9 cellular contexts compared by ENCODE assay signal in the genomic region with DNA sequence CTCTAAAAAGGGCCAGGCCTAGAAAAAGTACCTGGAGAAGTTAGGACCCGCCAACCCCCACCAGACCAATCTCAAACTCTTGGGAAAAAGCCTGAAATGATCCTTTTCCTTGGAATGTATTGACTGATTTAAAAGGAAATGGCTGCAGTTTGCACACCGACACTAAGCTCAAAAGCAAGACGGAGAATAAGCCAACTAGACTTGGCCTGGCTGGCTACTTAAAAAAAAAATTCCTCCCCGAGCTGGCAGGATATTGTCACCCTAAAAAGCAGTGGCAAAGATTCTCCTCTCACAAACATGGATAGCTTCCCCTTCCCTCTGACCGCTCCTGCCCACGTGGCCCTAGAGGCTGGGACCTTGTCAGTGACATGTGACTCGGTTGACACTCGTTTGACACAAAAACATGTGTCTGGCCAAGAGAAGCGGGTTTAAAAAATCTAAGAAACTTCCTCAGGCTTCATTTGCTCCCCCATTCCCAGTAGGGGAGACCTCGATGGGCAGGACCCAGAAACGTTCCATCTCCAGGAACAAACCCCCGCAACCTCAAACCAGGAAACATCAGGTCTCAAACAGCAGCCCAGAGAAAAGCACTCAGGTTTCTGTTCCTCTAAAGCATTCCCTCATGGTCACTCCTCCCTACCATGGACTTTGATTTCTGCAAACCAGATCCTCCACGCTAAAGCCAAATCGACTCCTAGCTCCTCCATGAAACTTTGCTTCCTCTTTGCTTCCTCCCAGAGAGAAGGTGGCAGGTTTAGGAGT. TPM values are rescaled to one million over a fixed set of nuclear protein-coding genes. Genes with fewer than 3 reads are reported as not detected.
DNase-seq lines count a peak whose midpoint lies in the region; ATAC-seq and TF ChIP-seq lines count a peak whose summit lies in the region.
"Had no signal": no experiment of that assay in that cellular context is flagged by ENCODE, and none has a peak within 500 bp of the region (broad histone marks: within the 10 kb centered on the region; RNA-seq: fewer than 3 reads in every experiment).

No MANE protein-coding gene starts in this region.

- 12 to 15% (median 13%) methylated on average over 14 of the region's 14 CpGs for WGBS in psoas muscle, 3 donors

- no peaks in the 10 kb centered on the region for H3K27me3 Mint-ChIP-seq in T-helper 2 cell treated with Interferon-gamma antibody and Interleukin-4, amounts not matched to agents 5 μg/mL and 100 μg/mL, for 36 hours (ENCODE audit: low read depth)
- H3K27me3 Mint-ChIP-seq in activated T-cell treated with anti-CD3 and anti-CD28 coated beads, Interleukin-2, amount 50 U/mL, for 72 hours (ENCODE audit: low read depth): no peaks in the 10 kb centered on the region

- H3K4me1 Mint-ChIP-seq in T-helper 2 cell treated with Interferon-gamma antibody and Interleukin-4, amounts not matched to agents 5 μg/mL and 100 μg/mL, for 36 hours (ENCODE audit: low read depth): peaks cover 35% of the 10 kb centered on the region
- peaks cover 48% of the 10 kb centered on the region for H3K4me1 Mint-ChIP-seq in activated T-cell treated with anti-CD3 and anti-CD28 coated beads, Interleukin-2, amount 50 U/mL, for 72 hours (ENCODE audit: low read depth)

- peak overlapping the region; percentile 81 for H3K4me3 ChIP-seq in left ventricle myocardium inferior
- peak overlapping the region; percentile 82 for H3K4me3 ChIP-seq in psoas muscle

- H3K9me3 ChIP-seq in left ventricle myocardium inferior (replicated peaks) (no peaks in the 10 kb centered on the region), psoas muscle (no peaks in the 10 kb centered on the region)

- peak overlapping the region; percentile 77 for H3K4me3 Mint-ChIP-seq in T-helper 2 cell treated with Interferon-gamma antibody and Interleukin-4, amounts not matched to agents 5 μg/mL and 100 μg/mL, for 36 hours
- peak overlapping the region; percentile 81 to 87 for H3K4me3 Mint-ChIP-seq in activated T-cell treated with anti-CD3 and anti-CD28 coated beads, Interleukin-2, amount 50 U/mL, for 72 hours

- no peak for ATAC-seq in activated T-cell treated with anti-CD3 and anti-CD28 coated beads, Interleukin-2, amount 50 U/mL, for 72 hours (replicated peaks in 1 of 2)
- ATAC-seq in psoas muscle (peak in 3 of 4 donors; percentile 17 to 26 (median 26)), GM18867 (IDR thresholded peaks at IDR 0.05; ENCODE audit: unreplicated experiment) (no peak), HG03378 (IDR thresholded peaks at IDR 0.05; ENCODE audit: unreplicated experiment) (no peak)

- TF ChIP-seq CTCF in left ventricle myocardium inferior (IDR thresholded peaks at IDR 0.05; ENCODE audit: borderline replicate concordance) (no peak), psoas muscle (IDR thresholded peaks at IDR 0.05) (no peak)

- no peaks in the 10 kb centered on the region for H3K9me3 Mint-ChIP-seq in T-helper 2 cell treated with Interferon-gamma antibody and Interleukin-4, amounts not matched to agents 5 μg/mL and 100 μg/mL, for 36 hours
- no peaks in the 10 kb centered on the region for H3K9me3 Mint-ChIP-seq in activated T-cell treated with anti-CD3 and anti-CD28 coated beads, Interleukin-2, amount 50 U/mL, for 72 hours

- no peak for DNase-seq in T-helper 2 cell treated with Interferon-gamma antibody and Interleukin-4, amounts not matched to agents 5 μg/mL and 100 μg/mL, for 36 hours (ENCODE audit: low spot score)
- no peak for DNase-seq in T-helper 2 cell
- DNase-seq in activated T-cell treated with anti-CD3 and anti-CD28 coated beads, Interleukin-2, amount 50 U/mL, for 72 hours: no peak
- DNase-seq in left ventricle myocardium inferior: peak; percentile 63
- DNase-seq in psoas muscle: peak; percentile 58 to 74
- no peak for DNase-seq in GOT3 (lab: John Stamatoyannopoulos, UW)

- intact Hi-C loops in left ventricle myocardium inferior (cut with micrococcal nuclease): no loop called here
- intact Hi-C loops in psoas muscle (cut with DNase I): loop anchor here in 1 of 2 donors (5.0 kb wide), 1 partner anchor 68 kb away; the partner anchor contains the start of gene MISP3

- H3K27ac ChIP-seq in left ventricle myocardium inferior (replicated peaks): peak overlapping the region; percentile 99
- peak overlapping the region; percentile 98 for H3K27ac ChIP-seq in psoas muscle

- H3K27me3 ChIP-seq in left ventricle myocardium inferior (ENCODE audit: low read depth): no peaks in the 10 kb centered on the region
- H3K27me3 ChIP-seq in psoas muscle (ENCODE audit: insufficient read depth in 3 of 3, low read length in 2 of 3): no peaks in the 10 kb centered on the region

- peak overlapping the region; percentile 92 for H3K27ac Mint-ChIP-seq in T-helper 2 cell treated with Interferon-gamma antibody and Interleukin-4, amounts not matched to agents 5 μg/mL and 100 μg/mL, for 36 hours
- peak overlapping the region; percentile 83 for H3K27ac Mint-ChIP-seq in activated T-cell treated with anti-CD3 and anti-CD28 coated beads, Interleukin-2, amount 50 U/mL, for 72 hours

- peaks cover 7% of the 10 kb centered on the region for H3K36me3 Mint-ChIP-seq in T-helper 2 cell treated with Interferon-gamma antibody and Interleukin-4, amounts not matched to agents 5 μg/mL and 100 μg/mL, for 36 hours (ENCODE audit: low read depth)
- peaks cover 4 to 5% of the 10 kb centered on the region in 2 donors for H3K36me3 Mint-ChIP-seq in activated T-cell treated with anti-CD3 and anti-CD28 coated beads, Interleukin-2, amount 50 U/mL, for 72 hours (ENCODE audit: insufficient read depth in 2 of 2)

- H3K36me3 ChIP-seq in left ventricle myocardium inferior: no peaks in the 10 kb centered on the region
- H3K36me3 ChIP-seq in psoas muscle (ENCODE audit: insufficient read depth in 1 of 2, low read depth in 1 of 2): no peaks in the 10 kb centered on the region

- H3K4me1 ChIP-seq in left ventricle myocardium inferior (peaks cover 60% of the 10 kb centered on the region), psoas muscle (peaks cover 45% of the 10 kb centered on the region)

RNA-seq across cellular contexts. Expression of gene RFX1, which starts 1.3 kb away (rescaled TPM):
- 10 to 100 TPM; 11.4 to 11.9 TPM for total RNA-seq in activated T-cell treated with anti-CD3 and anti-CD28 coated beads, Interleukin-2, amount 50 U/mL, for 72 hours
- total RNA-seq in left ventricle myocardium inferior: 15.2 TPM
- total RNA-seq in psoas muscle: 10 to 100 TPM in 1 of 4 donors, 1 to 10 TPM in 3; 5.9 to 10.1 (median 7.8) TPM
- 1 to 10 TPM; 2.9 to 6.4 (median 5.1) TPM for polyA plus RNA-seq in psoas muscle

RNA-seq across cellular contexts. Expression of gene RLN3, which starts 23.1 kb away (rescaled TPM):
- not detected for total RNA-seq in activated T-cell treated with anti-CD3 and anti-CD28 coated beads, Interleukin-2, amount 50 U/mL, for 72 hours
- total RNA-seq in left ventricle myocardium inferior (not detected), psoas muscle (not detected)
- not detected for polyA plus RNA-seq in psoas muscle
- polyA plus RNA-seq: BJ had no signal

RNA-seq across cellular contexts. Expression of gene IL27RA, which starts 26.8 kb away (rescaled TPM):
- total RNA-seq in activated T-cell treated with anti-CD3 and anti-CD28 coated beads, Interleukin-2, amount 50 U/mL, for 72 hours: 10 to 100 TPM; 67.0 to 75.2 TPM
- total RNA-seq in left ventricle myocardium inferior: 4.0 TPM
- 1 to 10 TPM; 2.3 to 3.7 (median 2.9) TPM for total RNA-seq in psoas muscle
- 1 to 10 TPM; 1.5 to 3.2 (median 2.5) TPM for polyA plus RNA-seq in psoas muscle

RNA-seq across cellular contexts. Expression of gene DCAF15, which starts 52.5 kb away (rescaled TPM):
- total RNA-seq in activated T-cell treated with anti-CD3 and anti-CD28 coated beads, Interleukin-2, amount 50 U/mL, for 72 hours: 10 to 100 TPM; 62.9 to 79.8 TPM
- total RNA-seq in left ventricle myocardium inferior (17.0 TPM), psoas muscle (10 to 100 TPM in 3 of 4 donors, 1 to 10 TPM in 1; 9.2 to 25.3 (median 16.0) TPM)
- polyA plus RNA-seq in psoas muscle: 10 to 100 TPM; 13.8 to 24.5 (median 16.6) TPM

RNA-seq across cellular contexts. Expression of gene PALM3, which starts 57.1 kb away (rescaled TPM):
- total RNA-seq in activated T-cell treated with anti-CD3 and anti-CD28 coated beads, Interleukin-2, amount 50 U/mL, for 72 hours: under 1 TPM in 1 of 2 donors, not detected in 1; 0.10 TPM
- total RNA-seq in left ventricle myocardium inferior: 0.38 TPM
- not detected for total RNA-seq in psoas muscle
- under 1 TPM in 2 of 3 donors, not detected in 1; 0.04 to 0.05 TPM for polyA plus RNA-seq in psoas muscle

Comparison
In these comparisons a context has a peak if more than half of its experiments do, and no peak if none do; other contexts are left out.
1. DNase-seq: peak in left ventricle myocardium inferior (single experiment) and psoas muscle (2 of 2); none in T-helper 2 cell treated with Interferon-gamma antibody and Interleukin-4, amounts not matched to agents 5 μg/mL and 100 μg/mL, for 36 hours (single experiment), T-helper 2 cell (0 of 5), activated T-cell treated with anti-CD3 and anti-CD28 coated beads, Interleukin-2, amount 50 U/mL, for 72 hours (0 of 2) and GOT3 (single experiment).
2. ATAC-seq: peak in psoas muscle (3 of 4); none in activated T-cell treated with anti-CD3 and anti-CD28 coated beads, Interleukin-2, amount 50 U/mL, for 72 hours (0 of 2), GM18867 (single experiment) and HG03378 (single experiment).
3. RNA of gene IL27RA, which starts 26.8 kb away (total RNA-seq): 67.0 to 75.2 TPM in activated T-cell treated with anti-CD3 and anti-CD28 coated beads, Interleukin-2, amount 50 U/mL, for 72 hours; 4.0 TPM in left ventricle myocardium inferior (single experiment) and 2.3 to 3.7 TPM in psoas muscle; every median in the first group is over 10 times any median in the second.